Comparison of ENCODE assay signal across 8 cellular contexts in the genomic region with DNA sequence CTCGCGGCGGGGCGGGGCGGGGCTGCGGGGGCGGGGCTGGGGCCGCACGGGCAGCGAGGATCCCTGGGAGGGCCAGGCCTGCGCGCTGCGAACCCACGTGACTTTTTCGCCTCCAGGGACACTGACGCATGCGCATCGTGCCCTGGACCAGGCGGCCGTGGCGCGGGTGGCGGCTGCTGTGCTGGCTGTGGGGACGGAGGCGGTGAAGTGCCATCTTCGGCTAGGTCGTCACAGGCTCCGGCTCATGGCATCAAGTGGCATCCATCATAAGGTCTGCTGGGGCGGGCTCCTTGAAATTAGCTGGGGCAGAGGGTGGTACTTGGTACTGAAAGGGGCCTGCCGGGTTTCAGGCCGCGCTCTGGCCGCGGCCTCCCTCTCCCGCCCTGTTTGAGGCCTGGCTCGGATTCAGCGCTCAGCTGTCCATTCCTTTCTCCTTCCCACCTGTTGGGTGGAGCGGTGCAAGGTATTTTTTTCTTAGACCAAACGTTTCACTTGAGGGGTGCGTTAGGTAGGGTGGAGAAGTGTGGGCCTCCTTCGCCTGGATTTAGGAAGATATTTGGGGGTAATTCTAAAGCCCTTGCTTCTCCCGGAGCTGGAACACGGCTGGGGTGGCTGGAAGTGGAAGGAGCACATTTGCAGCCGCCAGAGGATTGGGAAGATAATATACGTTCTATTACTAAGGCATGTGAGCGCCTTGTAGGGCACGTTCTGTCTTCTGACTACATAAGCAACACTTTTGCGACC.
A peak's percentile ranks its signal among the peaks of the same experiment; 100 is the strongest.
DNase-seq lines count a peak whose midpoint lies in the region; ATAC-seq and TF ChIP-seq lines count a peak whose summit lies in the region.

A gene with protein sequence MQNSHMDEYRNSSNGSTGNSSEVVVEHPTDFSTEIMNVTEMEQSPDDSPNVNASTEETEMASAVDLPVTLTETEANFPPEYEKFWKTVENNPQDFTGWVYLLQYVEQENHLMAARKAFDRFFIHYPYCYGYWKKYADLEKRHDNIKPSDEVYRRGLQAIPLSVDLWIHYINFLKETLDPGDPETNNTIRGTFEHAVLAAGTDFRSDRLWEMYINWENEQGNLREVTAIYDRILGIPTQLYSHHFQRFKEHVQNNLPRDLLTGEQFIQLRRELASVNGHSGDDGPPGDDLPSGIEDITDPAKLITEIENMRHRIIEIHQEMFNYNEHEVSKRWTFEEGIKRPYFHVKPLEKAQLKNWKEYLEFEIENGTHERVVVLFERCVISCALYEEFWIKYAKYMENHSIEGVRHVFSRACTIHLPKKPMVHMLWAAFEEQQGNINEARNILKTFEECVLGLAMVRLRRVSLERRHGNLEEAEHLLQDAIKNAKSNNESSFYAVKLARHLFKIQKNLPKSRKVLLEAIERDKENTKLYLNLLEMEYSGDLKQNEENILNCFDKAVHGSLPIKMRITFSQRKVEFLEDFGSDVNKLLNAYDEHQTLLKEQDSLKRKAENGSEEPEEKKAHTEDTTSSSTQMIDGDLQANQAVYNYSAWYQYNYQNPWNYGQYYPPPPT (plus strand): TSS at position 138 of the 744 bp plus-strand sequence. CDS start 11,124 bp downstream, outside the sequence.

- H3K27me3 ChIP-seq in OCI-LY3 (ENCODE audit: low read depth, low read length), result no peaks in the 10 kb centered on the region

- peaks cover 3% of the 10 kb centered on the region for H3K36me3 ChIP-seq in OCI-LY3 (replicated peaks; ENCODE audit: low read depth, low read length)

- ATAC-seq in GM21528 (IDR thresholded peaks at IDR 0.05; ENCODE audit: low FRiP score, unreplicated experiment), result peak; percentile 95

- no peaks in the 10 kb centered on the region for H3K9me3 ChIP-seq in OCI-LY3 (ENCODE audit: insufficient read depth, low read length)

- peak within 1 kb of the TSS; percentile 98 for H3K4me2 ChIP-seq in OCI-LY3 (ENCODE audit: low read length)

- peak within 1 kb of the TSS; percentile 97 for H2AFZ ChIP-seq in OCI-LY3 (ENCODE audit: low read depth, low read length)

- DNase-seq in DMS 273 treated with DMSO at 0.1 percent for 48 hours (lab: John Stamatoyannopoulos, UW) (peak; percentile 71), HuH-7.5 (ENCODE audit: low spot score) (peak; percentile 88), activated T-cell treated with anti-CD3 and anti-CD28 coated beads for 24 hours (ENCODE audit: low read depth) (peak; percentile 95), epidermal melanocyte (ENCODE audit: insufficient read length, low spot score) (peak; percentile 96), middle frontal gyrus (ENCODE audit: extremely low spot score, low spot score) (peak; percentile 88)
- DNase-seq in stimulated activated CD8-positive, alpha-beta memory T cell treated with anti-CD3 and anti-CD28 coated beads, Interleukin-2, amount 100 ng/mL, for 1 hour (ENCODE audit: low read depth in 2 of 2), result peak; percentile 88 to 93

- peak within 1 kb of the TSS; percentile 85 for H3K9ac ChIP-seq in OCI-LY3 (ENCODE audit: low read length)

- H3K79me2 ChIP-seq in OCI-LY3 (ENCODE audit: low read length), result peaks cover 52% of the 10 kb centered on the region

- peak within 1 kb of the TSS; percentile 45 for H3K27ac ChIP-seq in OCI-LY3 (ENCODE audit: low read length)

- H3K4me3 ChIP-seq in OCI-LY3 (ENCODE audit: low read length), result peak within 1 kb of the TSS; percentile 86

- peaks cover 43% of the 10 kb centered on the region for H4K20me1 ChIP-seq in OCI-LY3 (ENCODE audit: insufficient read depth, low read length)

- peaks cover 33% of the 10 kb centered on the region for H3K4me1 ChIP-seq in OCI-LY3 (ENCODE audit: low read length)

- TF ChIP-seq CTCF in OCI-LY3 (IDR thresholded peaks at IDR 0.05; ENCODE audit: low read depth, low read length), result no peak

Comparison
In these comparisons a context has a peak if more than half of its experiments do, and no peak if none do; other contexts are left out.
1. Peak in every context shown above with its lines: DNase-seq, ATAC-seq, H3K4me3 ChIP-seq and H3K27ac ChIP-seq.